ENCODE assay signal across 9 cellular contexts in genomic region chr15:99752556-99752955, GRCh38.
"Had no signal": no experiment of that assay in that cellular context is flagged by ENCODE, and none has a peak within 500 bp of the region (broad histone marks: within the 10 kb centered on the region; RNA-seq: fewer than 3 reads in every experiment).

No MANE protein-coding gene starts in this region.

- ATAC-seq: GM23338 had no signal

- FAIRE-seq: H1, H54, K562 had no signal

- H2AFZ ChIP-seq: GM23338 had no signal

- H3K4me2 ChIP-seq: GM23338 had no signal

- H3K4me3 ChIP-seq: GM23338, K562 had no signal

- DNase-seq: H9, HCEC 1CT, IMR-90, KG1 had no signal

- H3K27ac ChIP-seq: HL-60 had no signal
